ENCODE assay signal across 1 cellular context in the genomic region with DNA sequence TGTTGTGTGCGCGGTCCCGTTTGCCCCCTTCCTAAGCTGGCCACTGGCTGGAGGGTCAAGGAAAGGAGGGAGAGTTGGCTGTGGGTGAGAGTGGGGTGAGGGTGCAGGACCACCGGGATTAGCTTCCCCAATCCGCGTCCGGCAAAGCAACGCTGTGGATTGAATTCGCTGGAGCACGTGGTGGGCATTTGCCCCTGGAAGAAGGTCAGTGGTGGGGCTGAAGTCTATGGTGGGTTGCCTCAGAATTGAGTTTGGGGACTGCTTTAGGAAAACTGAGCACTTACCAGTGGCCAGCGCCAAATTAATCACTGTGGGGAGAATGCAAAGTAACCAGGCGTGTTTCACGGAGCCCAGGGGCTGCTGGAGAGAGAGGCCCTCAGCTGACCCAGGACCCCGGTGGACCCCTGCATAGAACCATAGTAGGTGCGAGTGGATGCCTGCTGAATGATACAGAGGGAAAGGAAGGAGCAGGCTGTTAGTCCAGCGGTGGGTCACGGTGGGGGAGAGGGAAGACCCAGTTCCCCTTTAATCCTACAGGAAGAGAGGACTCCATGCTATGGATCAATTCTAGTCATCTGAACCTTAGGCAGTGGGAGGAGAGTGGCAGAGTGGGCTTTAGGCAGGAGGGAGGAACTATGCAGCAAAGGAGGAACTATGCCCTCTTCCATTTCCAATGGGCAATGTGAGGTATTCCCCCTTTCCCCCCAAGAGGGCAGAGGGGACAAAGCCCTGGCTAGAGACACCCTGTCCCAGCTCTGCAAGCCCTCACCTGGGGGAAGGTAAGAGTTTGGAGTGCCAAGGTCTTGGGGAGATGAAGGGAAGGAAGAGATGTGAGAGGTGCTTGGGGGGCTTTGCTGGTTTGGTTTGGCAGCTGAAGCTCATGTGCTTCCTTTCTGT.
TF ChIP-seq lines count a peak whose summit lies in the region.

No MANE protein-coding gene starts in this region.

TF ChIP-seq in H1, 55 proteins besides CTCF, POLR2A, EP300 and RAD21:
- TF ChIP-seq, protein P1, sequence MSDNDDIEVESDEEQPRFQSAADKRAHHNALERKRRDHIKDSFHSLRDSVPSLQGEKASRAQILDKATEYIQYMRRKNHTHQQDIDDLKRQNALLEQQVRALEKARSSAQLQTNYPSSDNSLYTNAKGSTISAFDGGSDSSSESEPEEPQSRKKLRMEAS (IDR thresholded peaks at IDR 0.05): peak; percentile 53
- TF ChIP-seq, protein P2, sequence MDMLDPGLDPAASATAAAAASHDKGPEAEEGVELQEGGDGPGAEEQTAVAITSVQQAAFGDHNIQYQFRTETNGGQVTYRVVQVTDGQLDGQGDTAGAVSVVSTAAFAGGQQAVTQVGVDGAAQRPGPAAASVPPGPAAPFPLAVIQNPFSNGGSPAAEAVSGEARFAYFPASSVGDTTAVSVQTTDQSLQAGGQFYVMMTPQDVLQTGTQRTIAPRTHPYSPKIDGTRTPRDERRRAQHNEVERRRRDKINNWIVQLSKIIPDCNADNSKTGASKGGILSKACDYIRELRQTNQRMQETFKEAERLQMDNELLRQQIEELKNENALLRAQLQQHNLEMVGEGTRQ (IDR thresholded peaks at IDR 0.05; ENCODE audit: low read length): no peak
- TF ChIP-seq YY1 (IDR thresholded peaks at IDR 0.05; ENCODE audit: low read depth, low read length): no peak
- TF ChIP-seq SIRT6 (IDR thresholded peaks at IDR 0.05; ENCODE audit: low read length): no peak
- 0 out of 2 replicates have a peak, but pooled peaks have one; percentile 14 for TF ChIP-seq PHF8 (conservative IDR thresholded peaks at IDR 0.05; ENCODE audit: low read depth, low read length)
- no peak for TF ChIP-seq JUN (IDR thresholded peaks at IDR 0.05; ENCODE audit: low read depth, low read length)
- TF ChIP-seq BACH1 (IDR thresholded peaks at IDR 0.05; ENCODE audit: low read length): no peak
- no peak for TF ChIP-seq KDM5A (IDR thresholded peaks at IDR 0.05; ENCODE audit: low read length)
- no peak for TF ChIP-seq KDM4A (IDR thresholded peaks at IDR 0.05; ENCODE audit: low read depth, low read length, severe bottlenecking)
- no peak for TF ChIP-seq CTBP2 (IDR thresholded peaks at IDR 0.05; ENCODE audit: borderline replicate concordance, insufficient read depth, insufficient read length, low read length)
- TF ChIP-seq SIX5 (IDR thresholded peaks at IDR 0.05; ENCODE audit: low read depth, low read length): no peak
TF ChIP-seq in H1: peak in this region for 2.
